17 cellular contexts compared by ENCODE assay signal in genomic region chr9:88890546-88890945, GRCh38.
A peak's percentile ranks its signal among the peaks of the same experiment; 100 is the strongest.
DNase-seq lines count a peak whose midpoint lies in the region; ATAC-seq, FAIRE-seq and TF ChIP-seq lines count a peak whose summit lies in the region.
"Had no signal": no experiment of that assay in that cellular context is flagged by ENCODE, and none has a peak within 500 bp of the region (broad histone marks: within the 10 kb centered on the region; RNA-seq: fewer than 3 reads in every experiment).

No MANE protein-coding gene starts in this region.

- H3K27me3 ChIP-seq in HepG2 (ENCODE audit: control insufficient read depth in 1 of 2, insufficient read depth in 2 of 2, low read length in 2 of 2) (peaks cover 0 to 5% of the 10 kb centered on the region in 2 experiments; a peak in 1 of 5 replicates), right lobe of liver (no peaks in the 10 kb centered on the region), astrocyte (ENCODE audit: insufficient read depth, low read length) (no peaks in the 10 kb centered on the region), smooth muscle cell (ENCODE audit: low read depth) (no peaks in the 10 kb centered on the region), lower lobe of right lung (ENCODE audit: low read depth) (no peaks in the 10 kb centered on the region), SK-N-SH (ENCODE audit: insufficient read depth) (no peaks in the 10 kb centered on the region)
- H3K27me3 ChIP-seq: BLaER1 had no signal

- H2AFZ ChIP-seq in HepG2 (ENCODE audit: low read length) = no peak overlapping the region
- H2AFZ ChIP-seq in astrocyte (ENCODE audit: low read depth, low read length) = no peak overlapping the region
- no peak overlapping the region for H2AFZ ChIP-seq in smooth muscle cell (ENCODE audit: low read depth)
- no peak overlapping the region for H2AFZ ChIP-seq in SK-N-SH (ENCODE audit: low read depth)

- POLR2A ChIA-PET in HepG2 (lab: Yijun Ruan, JAX) = no interaction called here
- POLR2A ChIA-PET in SK-N-SH (lab: Yijun Ruan, JAX) = no interaction called here

- 31% methylated on average over 4 of the region's 4 CpGs for WGBS in HepG2 (ENCODE audit: low lambda C conversion rate)
- WGBS in right lobe of liver (ENCODE audit: insufficient coverage, low coverage, low lambda C conversion rate, missing lambda C conversion rate) = 81% methylated on average over 3 of the region's 4 CpGs
- WGBS in smooth muscle cell (ENCODE audit: low lambda C conversion rate) = 52% methylated on average over 4 of the region's 4 CpGs
- 72% methylated on average over 4 of the region's 4 CpGs for WGBS in SK-N-SH (ENCODE audit: low lambda C conversion rate)

- H4K20me1 ChIP-seq in HepG2 (ENCODE audit: insufficient read depth, low read length) (no peaks in the 10 kb centered on the region), astrocyte (ENCODE audit: insufficient read depth, low read length) (no peaks in the 10 kb centered on the region), smooth muscle cell (ENCODE audit: low read depth) (no peaks in the 10 kb centered on the region), SK-N-SH (ENCODE audit: insufficient read depth) (no peaks in the 10 kb centered on the region)
- H4K20me1 ChIP-seq: BLaER1 had no signal

- in situ Hi-C loops in HepG2 (cut with HindIII; ENCODE audit: extremely low pct_ligation_motif_present, low pct_unique_long_range_greater_than_20kb) = no loop called here

- no peaks in the 10 kb centered on the region for H3K9me2 ChIP-seq in SK-N-SH

- H3K4me1 Mint-ChIP-seq in astrocyte (ENCODE audit: low read depth, unreplicated experiment) = peaks cover 23% of the 10 kb centered on the region
- H3K4me1 Mint-ChIP-seq: H9 had no signal

- no peaks in the 10 kb centered on the region for H3F3A ChIP-seq in smooth muscle cell (ENCODE audit: low read depth)
- no peaks in the 10 kb centered on the region for H3F3A ChIP-seq in SK-N-SH (replicated peaks; ENCODE audit: insufficient read depth)

- no peak overlapping the region for H3K4me3 ChIP-seq in HepG2 (replicated peaks in 1 of 3; ENCODE audit: insufficient read depth in 1 of 3, low read depth in 2 of 3, low read length in 3 of 3)
- H3K4me3 ChIP-seq in right lobe of liver = no peak overlapping the region
- H3K4me3 ChIP-seq in astrocyte (ENCODE audit: insufficient read depth, low read depth, low read length) = no peak overlapping the region
- H3K4me3 ChIP-seq in smooth muscle cell = no peak overlapping the region
- H3K4me3 ChIP-seq in lower lobe of right lung = no peak overlapping the region
- no peak overlapping the region for H3K4me3 ChIP-seq in SK-N-SH (ENCODE audit: low read depth in 2 of 2, low read length in 1 of 2)
- H3K4me3 ChIP-seq: BLaER1, GM12878 had no signal

- no peak for TF ChIP-seq CTCF in HepG2 (CRISPR knock-in tag; IDR thresholded peaks at IDR 0.05)
- no peak for TF ChIP-seq CTCF in right lobe of liver (IDR thresholded peaks at IDR 0.05)
- TF ChIP-seq CTCF in astrocyte (IDR thresholded peaks at IDR 0.05; ENCODE audit: insufficient read depth, low read depth, low read length) = no peak
- no peak for TF ChIP-seq CTCF in smooth muscle cell (IDR thresholded peaks at IDR 0.05; ENCODE audit: borderline replicate concordance, insufficient read depth, poor library complexity, severe bottlenecking)
- TF ChIP-seq CTCF in lower lobe of right lung (IDR thresholded peaks at IDR 0.05) = no peak
- TF ChIP-seq CTCF in SK-N-SH (IDR thresholded peaks at IDR 0.05) = no peak

- H3K27ac Mint-ChIP-seq in astrocyte (ENCODE audit: unreplicated experiment) = no peak overlapping the region
- H3K27ac Mint-ChIP-seq: CD14-positive monocyte; CD4-positive, alpha-beta memory T cell; H9 had no signal

- H3K79me2 ChIP-seq in HepG2 (ENCODE audit: insufficient read depth, low read length) (no peaks in the 10 kb centered on the region), astrocyte (ENCODE audit: insufficient read depth, low read length) (no peaks in the 10 kb centered on the region), smooth muscle cell (ENCODE audit: low read depth) (no peaks in the 10 kb centered on the region), SK-N-SH (ENCODE audit: insufficient read depth) (no peaks in the 10 kb centered on the region)

- H3K4me1 ChIP-seq in HepG2 (ENCODE audit: insufficient read depth, low read length) (no peaks in the 10 kb centered on the region), right lobe of liver (no peaks in the 10 kb centered on the region), astrocyte (ENCODE audit: insufficient read depth, low read length) (peaks cover 19% of the 10 kb centered on the region), smooth muscle cell (ENCODE audit: low read depth) (peaks cover 8% of the 10 kb centered on the region), lower lobe of right lung (no peaks in the 10 kb centered on the region), SK-N-SH (ENCODE audit: control insufficient read depth in 1 of 2, insufficient read depth in 2 of 2, low read depth in 1 of 2, low read length in 1 of 2) (peaks cover 0 to 9% of the 10 kb centered on the region in 2 experiments; a peak in 2 of 4 replicates)

- H3K36me3 Mint-ChIP-seq in astrocyte (ENCODE audit: low read depth, unreplicated experiment) = no peaks in the 10 kb centered on the region
- H3K36me3 Mint-ChIP-seq: CD4-positive, alpha-beta memory T cell had no signal

- no peaks in the 10 kb centered on the region for H3K9me3 Mint-ChIP-seq in astrocyte (ENCODE audit: unreplicated experiment)

- ATAC-seq in HepG2 = no peak
- no peak for ATAC-seq in right lobe of liver
- no peak for ATAC-seq in lower lobe of right lung
- ATAC-seq: GM12878 had no signal

- TF ChIP-seq POLR2A in HepG2 (IDR thresholded peaks at IDR 0.05; ENCODE audit: insufficient read depth in 1 of 2, low read depth in 2 of 2, low read length in 2 of 2) = no peak
- TF ChIP-seq POLR2A in right lobe of liver (IDR thresholded peaks at IDR 0.05) = no peak

- no peak for TF ChIP-seq RAD21 in HepG2 (CRISPR knock-in tag; IDR thresholded peaks at IDR 0.05)
- no peak for TF ChIP-seq RAD21 in SK-N-SH (IDR thresholded peaks at IDR 0.05; ENCODE audit: low read length)

- H3K9me3 ChIP-seq in HepG2 (ENCODE audit: low read length) (no peaks in the 10 kb centered on the region), right lobe of liver (no peaks in the 10 kb centered on the region), astrocyte (ENCODE audit: insufficient read depth, low read depth, low read length) (no peaks in the 10 kb centered on the region), smooth muscle cell (replicated peaks; ENCODE audit: low read depth) (no peaks in the 10 kb centered on the region), lower lobe of right lung (no peaks in the 10 kb centered on the region), SK-N-SH (no peaks in the 10 kb centered on the region)

- no peak overlapping the region for H3K4me2 ChIP-seq in HepG2 (ENCODE audit: low read depth, low read length)
- H3K4me2 ChIP-seq in astrocyte (ENCODE audit: low read length) = peak overlapping the region; percentile 20
- peak overlapping the region; percentile 9 for H3K4me2 ChIP-seq in smooth muscle cell
- no peak overlapping the region for H3K4me2 ChIP-seq in SK-N-SH
- H3K4me2 ChIP-seq: BLaER1 had no signal

- TF ChIP-seq EP300 in HepG2 (IDR thresholded peaks at IDR 0.05; ENCODE audit: low read depth in 2 of 2, low read length in 2 of 2) = no peak
- no peak for TF ChIP-seq EP300 in HepG2 (CRISPR knock-in tag; IDR thresholded peaks at IDR 0.05; ENCODE audit: borderline replicate concordance)
- TF ChIP-seq EP300 in SK-N-SH (IDR thresholded peaks at IDR 0.05; ENCODE audit: borderline replicate concordance in 1 of 2, low read depth in 1 of 2, low read length in 1 of 2) = no peak

- CTCF ChIA-PET in HepG2 (lab: Yijun Ruan, JAX; ENCODE audit: low intra/inter-chr PET ratio, low total read pairs) (no interaction called here), SK-N-SH (lab: Yijun Ruan, JAX) (no interaction called here)

- H3K27me3 Mint-ChIP-seq in astrocyte (ENCODE audit: low read depth, unreplicated experiment) = no peaks in the 10 kb centered on the region

- FAIRE-seq in HepG2 (lab: Jason Lieb, UNC) (no peak), astrocyte (lab: Jason Lieb, UNC) (no peak), GM19239 (lab: Jason Lieb, UNC) (no peak)
- FAIRE-seq: GM12878 had no signal

- H3K4me3 Mint-ChIP-seq in astrocyte (ENCODE audit: unreplicated experiment) = no peak overlapping the region
- H3K4me3 Mint-ChIP-seq: CD14-positive monocyte, H9 had no signal

- intact Hi-C loops in HepG2 (cut with micrococcal nuclease; ENCODE audit: unreplicated experiment) = no loop called here
- intact Hi-C loops in right lobe of liver (cut with DNase I) = no loop called here
- intact Hi-C loops in lower lobe of right lung (cut with DNase I) = no loop called here

- DNase-seq in HepG2 (ENCODE audit: low spot score) (no peak), right lobe of liver (no peak), astrocyte (ENCODE audit: low read depth) (peak; percentile 23), iris pigment epithelial cell (ENCODE audit: low read depth) (peak; percentile 19), smooth muscle cell (lab: John Stamatoyannopoulos, UW; ENCODE audit: unreplicated experiment) (no peak), GM19239 (ENCODE audit: insufficient read length, low spot score) (no peak), lower lobe of right lung (no peak), SK-N-SH (no peak)
- DNase-seq: CD4-positive, alpha-beta memory T cell; DMS153; DMS79; GOT3; H9 had no signal

- BruUV-seq in HepG2 (replicated peaks; lab: Mats Ljungman, UMichigan) = no TSS peak

- H3K36me3 ChIP-seq in HepG2 (replicated peaks in 1 of 2; ENCODE audit: control insufficient read depth in 1 of 2, insufficient read depth in 2 of 2, low read length in 2 of 2) (no peaks in the 10 kb centered on the region), right lobe of liver (no peaks in the 10 kb centered on the region), astrocyte (ENCODE audit: insufficient read depth, low read length) (no peaks in the 10 kb centered on the region), smooth muscle cell (ENCODE audit: low read depth) (no peaks in the 10 kb centered on the region), lower lobe of right lung (no peaks in the 10 kb centered on the region), SK-N-SH (replicated peaks in 1 of 2; ENCODE audit: control insufficient read depth in 1 of 2, insufficient read depth in 2 of 2, low read length in 1 of 2) (no peaks in the 10 kb centered on the region)
- H3K36me3 ChIP-seq: BLaER1 had no signal

- no peak overlapping the region for H3K27ac ChIP-seq in HepG2 (ENCODE audit: extremely low read length, insufficient read depth, low read length)
- no peak overlapping the region for H3K27ac ChIP-seq in right lobe of liver
- H3K27ac ChIP-seq in astrocyte (ENCODE audit: low read depth, low read length) = no peak overlapping the region
- H3K27ac ChIP-seq in smooth muscle cell (ENCODE audit: low read depth) = peak overlapping the region; percentile 64
- no peak overlapping the region for H3K27ac ChIP-seq in lower lobe of right lung
- no peak overlapping the region for H3K27ac ChIP-seq in SK-N-SH (ENCODE audit: low read depth in 2 of 2, low read length in 1 of 2)
- H3K27ac ChIP-seq: 22Rv1, BLaER1 had no signal

- H3K9ac ChIP-seq in HepG2 (ENCODE audit: insufficient read depth, low read depth, low read length) = no peak overlapping the region
- no peak overlapping the region for H3K9ac ChIP-seq in astrocyte (ENCODE audit: low read length)
- no peak overlapping the region for H3K9ac ChIP-seq in smooth muscle cell (ENCODE audit: low read depth)
- H3K9ac ChIP-seq in SK-N-SH = no peak overlapping the region
- H3K9ac ChIP-seq: BLaER1 had no signal

TF ChIP-seq in SK-N-SH, 30 proteins besides CTCF, POLR2A, EP300 and RAD21 (continues in another document):
- TF ChIP-seq FOXM1 (IDR thresholded peaks at IDR 0.05; ENCODE audit: low read depth) = no peak

Comparison
In these comparisons a context has a peak if more than half of its experiments do, and no peak if none do; other contexts are left out.
1. DNase-seq: peak in astrocyte (single experiment) and iris pigment epithelial cell (single experiment); none in HepG2 (single experiment), right lobe of liver (0 of 3), smooth muscle cell (single experiment), GM19239 (single experiment), lower lobe of right lung (single experiment) and SK-N-SH (single experiment).
2. H3K4me2 ChIP-seq: peak in astrocyte (single experiment) and smooth muscle cell (single experiment); none in HepG2 (single experiment) and SK-N-SH (single experiment).